In genomic region chr17:75632428-75632827, GRCh38 we compare ENCODE assay signal across 17 cellular contexts. TPM values are rescaled to one million over a fixed set of nuclear protein-coding genes. Genes with fewer than 3 reads are reported as not detected.
DNase-seq lines count a peak whose midpoint lies in the region; ATAC-seq, FAIRE-seq and TF ChIP-seq lines count a peak whose summit lies in the region.
"Had no signal": no experiment of that assay in that cellular context is flagged by ENCODE, and none has a peak within 500 bp of the region (broad histone marks: within the 10 kb centered on the region; RNA-seq: fewer than 3 reads in every experiment).

No MANE protein-coding gene starts in this region.

- WGBS in GM12878 (ENCODE audit: insufficient coverage, insufficient replicate concordance, low lambda C conversion rate, missing lambda C conversion rate), result 60% methylated on average over 12 of the region's 12 CpGs
- WGBS in right lobe of liver (ENCODE audit: insufficient coverage, low coverage, low lambda C conversion rate, missing lambda C conversion rate), result 72% methylated on average over 3 of the region's 12 CpGs

- no peaks in the 10 kb centered on the region; the same call in 1 of the 2 replicates for H4K20me1 ChIP-seq in GM12878 (ENCODE audit: control insufficient read depth, insufficient read depth)

- H2AFZ ChIP-seq in GM12878 (ENCODE audit: control insufficient read depth, low read depth, low read length), result no peak overlapping the region

- H3K36me3 Mint-ChIP-seq in activated T-cell treated with anti-CD3 and anti-CD28 coated beads, Interleukin-2, amount 50 U/mL, for 4 hours (ENCODE audit: insufficient read depth), result no peaks in the 10 kb centered on the region
- H3K36me3 Mint-ChIP-seq: activated naive CD8-positive, alpha-beta T cell treated with anti-CD3 and anti-CD28 coated beads, Interleukin-2, amount 10 ng/mL, durations not matched to agents 7 days and 5 days; natural killer cell had no signal

- H3K4me1 ChIP-seq in GM12878 (ENCODE audit: control insufficient read depth, insufficient read depth, low read length) (peaks cover 8% of the 10 kb centered on the region), right lobe of liver (peaks cover 0 to 19% (median 7%) of the 10 kb centered on the region in 4 donors)

- POLR2A ChIA-PET in GM12878 (lab: Charles Lee), result interaction anchor here (1.0 to 1.9 kb wide), 6 partner anchors 14 to 115 kb away, joined by 3 to 4 read pairs (median 3); a partner anchor contains a TSS

- RAD21 ChIA-PET in GM12878 (lab: Charles Lee; ENCODE audit: unreplicated experiment), result interaction anchor here (0.7 to 6.3 kb wide), 17 partner anchors 13 to 206 kb away, joined by 3 to 148 read pairs (median 6); partner anchors contain the start of genes LLGL2 and TSEN54

- TF ChIP-seq POLR2A in GM12878 (IDR thresholded peaks at IDR 0.05; ENCODE audit: low read depth, low read length) (no peak), right lobe of liver (IDR thresholded peaks at IDR 0.05) (no peak)

- no peak overlapping the region for H3K4me3 ChIP-seq in H7 (ENCODE audit: insufficient read depth, low read depth, low read length)
- no peak overlapping the region for H3K4me3 ChIP-seq in GM12878
- H3K4me3 ChIP-seq in right lobe of liver, result no peak overlapping the region

- H3K9me3 ChIP-seq in GM12878 (replicated peaks; ENCODE audit: control insufficient read depth, insufficient read depth, low read length) (no peaks in the 10 kb centered on the region), right lobe of liver (no peaks in the 10 kb centered on the region)
- H3K9me3 ChIP-seq: upper lobe of left lung had no signal

- no peak overlapping the region for H3K4me3 Mint-ChIP-seq in activated T-cell treated with anti-CD3 and anti-CD28 coated beads, Interleukin-2, amount 50 U/mL, for 4 hours
- H3K4me3 Mint-ChIP-seq: activated CD4-positive, alpha-beta T cell treated with anti-CD3 and anti-CD28 coated beads for 36 hours; activated naive CD8-positive, alpha-beta T cell treated with anti-CD3 and anti-CD28 coated beads, Interleukin-2, amount 10 ng/mL, durations not matched to agents 7 days and 5 days; memory B cell; natural killer cell had no signal

- no peak for TF ChIP-seq RAD21 in GM12878 (IDR thresholded peaks at IDR 0.05; ENCODE audit: insufficient read depth, low read depth, low read length)

- no peaks in the 10 kb centered on the region for H3K79me2 ChIP-seq in GM12878 (ENCODE audit: control insufficient read depth, insufficient read depth, low read length)
- H3K79me2 ChIP-seq: parathyroid adenoma had no signal

- CTCF ChIA-PET in GM12878 (lab: Yijun Ruan, JAX), result interaction anchor here (0.6 to 13.0 kb wide), 39 partner anchors 9 to 471 kb away, joined by 3 to 349 read pairs (median 7); partner anchors contain the start of genes GALK1, RECQL5, SAP30BP and SLC25A19

- in situ Hi-C loops in GM12878 (cut with MboI), result loop anchor here (10.0 kb wide), 1 partner anchor 112 kb away; no protein-coding TSS in a partner anchor

- H3K9me3 Mint-ChIP-seq in activated T-cell treated with anti-CD3 and anti-CD28 coated beads, Interleukin-2, amount 50 U/mL, for 4 hours, result no peaks in the 10 kb centered on the region
- H3K9me3 Mint-ChIP-seq: activated naive CD8-positive, alpha-beta T cell treated with anti-CD3 and anti-CD28 coated beads, Interleukin-2, amount 10 ng/mL, durations not matched to agents 7 days and 5 days; memory B cell; natural killer cell had no signal

- H3K27ac ChIP-seq in GM12878 (ENCODE audit: control insufficient read depth, insufficient read depth) (no peak overlapping the region), right lobe of liver (no peak overlapping the region), substantia nigra (ENCODE audit: low read depth, low read length, poor library complexity, severe bottlenecking) (peak overlapping the region; percentile 100)

- no peak overlapping the region; the same call in 1 of the 2 replicates for H3K9ac ChIP-seq in GM12878 (ENCODE audit: control insufficient read depth, insufficient read depth, low read length)
- H3K9ac ChIP-seq: parathyroid adenoma had no signal

- SMC1A ChIA-PET in GM12878 (lab: Charles Lee; ENCODE audit: uncharacterized antibody, unreplicated experiment), result interaction anchor here (0.8 to 4.3 kb wide), 16 partner anchors 10 to 130 kb away, joined by 3 to 44 read pairs (median 8); partner anchors contain the start of genes RECQL5 and SAP30BP

- no peak for TF ChIP-seq CTCF in GM12878 (IDR thresholded peaks at IDR 0.05 in 2 of 3, conservative IDR thresholded peaks at IDR 0.05 in 1 of 3; ENCODE audit: control insufficient read depth in 2 of 3, extremely low read depth in 1 of 3, insufficient read depth in 1 of 3, low read depth in 3 of 3, low read length in 3 of 3)
- no peak for TF ChIP-seq CTCF in right lobe of liver (IDR thresholded peaks at IDR 0.05)

- ATAC-seq in GM12878 (no peak), right lobe of liver (no peak), GM21717 (IDR thresholded peaks at IDR 0.05; ENCODE audit: unreplicated experiment) (no peak)
- ATAC-seq in activated T-cell treated with anti-CD3 and anti-CD28 coated beads, Interleukin-2, amount 50 U/mL, for 4 hours, result no peak

- peaks cover 9% of the 10 kb centered on the region for H3K4me1 Mint-ChIP-seq in activated T-cell treated with anti-CD3 and anti-CD28 coated beads, Interleukin-2, amount 50 U/mL, for 4 hours (ENCODE audit: low read depth)

- no TSS peak for BruUV-seq in GM12878 (replicated peaks; lab: Mats Ljungman, UMichigan)

- intact Hi-C loops in GM12878 (cut with micrococcal nuclease; ENCODE audit: unreplicated experiment) (no loop called here), right lobe of liver (cut with DNase I) (no loop called here)

- H3K4me2 ChIP-seq in GM12878 (ENCODE audit: control insufficient read depth, insufficient read depth), result no peak overlapping the region

- H3K36me3 ChIP-seq in H7 (replicated peaks; ENCODE audit: control insufficient read depth, insufficient read depth, low read length) (peaks cover 2% of the 10 kb centered on the region), GM12878 (ENCODE audit: control insufficient read depth in 2 of 2, insufficient read depth in 2 of 2, low read length in 1 of 2) (peaks cover 0 to 2% of the 10 kb centered on the region in 2 experiments; a peak in 2 of 4 replicates), right lobe of liver (no peaks in the 10 kb centered on the region)
- H3K36me3 ChIP-seq: brain microvascular endothelial cell had no signal

- H3K27me3 ChIP-seq in H7 (ENCODE audit: control insufficient read depth, insufficient read depth, low read length) (no peaks in the 10 kb centered on the region), GM12878 (replicated peaks in 1 of 2; ENCODE audit: control insufficient read depth in 2 of 2, insufficient read depth in 2 of 2, low read length in 1 of 2) (no peaks in the 10 kb centered on the region), right lobe of liver (no peaks in the 10 kb centered on the region)
- H3K27me3 ChIP-seq: brain microvascular endothelial cell, upper lobe of left lung had no signal

- TF ChIP-seq EP300 in GM12878 (IDR thresholded peaks at IDR 0.05; ENCODE audit: borderline replicate concordance in 1 of 2, control insufficient read depth in 1 of 2, low read depth in 2 of 2, low read length in 2 of 2), result no peak

- FAIRE-seq in GM12878 (lab: Jason Lieb, UNC), result peak; percentile 7
- FAIRE-seq: keratinocyte had no signal

- no peaks in the 10 kb centered on the region for H3K27me3 Mint-ChIP-seq in activated T-cell treated with anti-CD3 and anti-CD28 coated beads, Interleukin-2, amount 50 U/mL, for 4 hours (ENCODE audit: low read depth)
- H3K27me3 Mint-ChIP-seq: activated CD4-positive, alpha-beta T cell treated with anti-CD3 and anti-CD28 coated beads for 36 hours; activated naive CD8-positive, alpha-beta T cell treated with anti-CD3 and anti-CD28 coated beads, Interleukin-2, amount 10 ng/mL, durations not matched to agents 7 days and 5 days; memory B cell had no signal

- DNase-seq in H7 (peak; percentile 71), GM12878 (ENCODE audit: low read depth, low spot score) (no peak), right lobe of liver (peak in 2 of 3 donors; percentile 18 to 51), substantia nigra (lab: John Stamatoyannopoulos, UW) (no peak), SIG-M5 (lab: John Stamatoyannopoulos, UW) (no peak), NOMO-1 (lab: John Stamatoyannopoulos, UW; ENCODE audit: unreplicated experiment in 2 of 2) (no peak)
- DNase-seq in activated T-cell treated with anti-CD3 and anti-CD28 coated beads, Interleukin-2, amount 50 U/mL, for 4 hours, result no peak

RNA-seq across cellular contexts. Expression of gene SMIM5, which starts 0.8 kb away (rescaled TPM):
- total RNA-seq in H7 (2014; rRNA removed; shearing (Covaris generic)), result 0.11 TPM in 1 of 2 replicates, not detected in the other
- total RNA-seq in GM12878 (2013; cell fraction: nucleolus; rRNA removed), result 0.38 and 0.61 TPM in 2 replicates
- not detected in 2 replicates for total RNA-seq in GM12878 (2014; rRNA removed)
- total RNA-seq in GM12878 (2014; rRNA removed; fragmentation: Illumina TruSeq; extraction: Trizol), result not detected in 2 replicates
- total RNA-seq in GM12878 (2021), result not detected in 2 replicates
- 0.07 TPM for polyA plus RNA-seq in GM12878 (2011; ENCODE audit: low read depth)
- not detected in 2 replicates for polyA plus RNA-seq in GM12878 (2011; rRNA removed)
- polyA plus RNA-seq in GM12878 (2011; cell fraction: cytosol; rRNA removed), result not detected in 2 replicates
- polyA plus RNA-seq in GM12878 (2011; cell fraction: nucleus; rRNA removed), result 0.20 TPM in 1 of 2 replicates, not detected in the other
- polyA plus RNA-seq in GM12878 (2012), result 0.20 and 0.39 TPM in 2 replicates
- polyA plus RNA-seq in GM12878 (2014; fragmentation: Illumina TruSeq; extraction: Trizol), result not detected in 2 replicates
- not detected for polyA plus RNA-seq in GM12878 (2014; fragmentation: Nextera tagmentation; extraction: Ambion mirVana)
- 0.04 TPM in 1 of 2 replicates, not detected in the other for polyA plus RNA-seq in GM12878 (2014; rRNA removed)
- polyA plus RNA-seq in GM12878 (2016; fragmentation: Nextera tagmentation; extraction: Ambion mirVana), result under 1 TPM; 0.08 to 0.11 TPM
- not detected in 2 replicates for polyA minus RNA-seq in GM12878 (2011; rRNA and poly(A)+ RNA removed)
- polyA minus RNA-seq in GM12878 (2011; cell fraction: cytosol; rRNA and poly(A)+ RNA removed), result not detected in 2 replicates
- polyA minus RNA-seq in GM12878 (2011; cell fraction: nucleus; rRNA and poly(A)+ RNA removed), result not detected in 2 replicates
- total RNA-seq in right lobe of liver, result under 1 TPM in 5 of 6 experiments, not detected in 1; 0.06 to 0.78 (median 0.29) TPM
- under 1 TPM in 1 of 3 donors, not detected in 2; 0.24 TPM for total RNA-seq in activated T-cell treated with anti-CD3 and anti-CD28 coated beads, Interleukin-2, amount 50 U/mL, for 4 hours
- total RNA-seq: dermis blood vessel endothelial cell had no signal

RNA-seq across cellular contexts. Expression of gene RECQL5, which starts 34.5 kb away (rescaled TPM):
- total RNA-seq in H7 (2014; rRNA removed; shearing (Covaris generic)), result 36.3 and 40.0 TPM in 2 replicates
- 112 and 142 TPM in 2 replicates for total RNA-seq in GM12878 (2013; cell fraction: nucleolus; rRNA removed)
- total RNA-seq in GM12878 (2014; rRNA removed), result 22.3 and 26.8 TPM in 2 replicates
- total RNA-seq in GM12878 (2014; rRNA removed; fragmentation: Illumina TruSeq; extraction: Trizol), result 13.9 and 15.3 TPM in 2 replicates
- total RNA-seq in GM12878 (2021), result 30.0 and 32.1 TPM in 2 replicates
- 13.1 TPM for polyA plus RNA-seq in GM12878 (2011; ENCODE audit: low read depth)
- 10.5 and 15.2 TPM in 2 replicates for polyA plus RNA-seq in GM12878 (2011; rRNA removed)
- 15.7 and 17.6 TPM in 2 replicates for polyA plus RNA-seq in GM12878 (2011; cell fraction: cytosol; rRNA removed)
- polyA plus RNA-seq in GM12878 (2011; cell fraction: nucleus; rRNA removed), result 194 and 196 TPM in 2 replicates
- 28.1 and 34.0 TPM in 2 replicates for polyA plus RNA-seq in GM12878 (2012)
- polyA plus RNA-seq in GM12878 (2014; fragmentation: Illumina TruSeq; extraction: Trizol), result 11.2 and 18.0 TPM in 2 replicates
- polyA plus RNA-seq in GM12878 (2014; fragmentation: Nextera tagmentation; extraction: Ambion mirVana), result 1 to 10 TPM; 3.6 to 6.4 TPM
- 26.6 and 30.6 TPM in 2 replicates for polyA plus RNA-seq in GM12878 (2014; rRNA removed)
- 10 to 100 TPM; 26.9 to 27.3 TPM for polyA plus RNA-seq in GM12878 (2016; fragmentation: Nextera tagmentation; extraction: Ambion mirVana)
- 18.1 and 28.2 TPM in 2 replicates for polyA minus RNA-seq in GM12878 (2011; rRNA and poly(A)+ RNA removed)
- 8.1 and 13.6 TPM in 2 replicates for polyA minus RNA-seq in GM12878 (2011; cell fraction: cytosol; rRNA and poly(A)+ RNA removed)
- 29.1 and 47.5 TPM in 2 replicates for polyA minus RNA-seq in GM12878 (2011; cell fraction: nucleus; rRNA and poly(A)+ RNA removed)
- total RNA-seq in right lobe of liver, result 10 to 100 TPM; 13.5 to 24.8 (median 18.4) TPM
- 10 to 100 TPM; 20.7 to 26.1 (median 21.8) TPM for total RNA-seq in activated T-cell treated with anti-CD3 and anti-CD28 coated beads, Interleukin-2, amount 50 U/mL, for 4 hours

RNA-seq across cellular contexts. Expression of gene SAP30BP, which starts 34.7 kb away (rescaled TPM):
- 52.9 and 61.3 TPM in 2 replicates for total RNA-seq in H7 (2014; rRNA removed; shearing (Covaris generic))
- 99.0 and 115 TPM in 2 replicates for total RNA-seq in GM12878 (2013; cell fraction: nucleolus; rRNA removed)
- 57.9 and 61.9 TPM in 2 replicates for total RNA-seq in GM12878 (2014; rRNA removed)
- 67.7 and 71.2 TPM in 2 replicates for total RNA-seq in GM12878 (2014; rRNA removed; fragmentation: Illumina TruSeq; extraction: Trizol)
- total RNA-seq in GM12878 (2021), result 76.8 and 89.3 TPM in 2 replicates
- 40.6 TPM for polyA plus RNA-seq in GM12878 (2011; ENCODE audit: low read depth)
- 73.7 and 77.4 TPM in 2 replicates for polyA plus RNA-seq in GM12878 (2011; rRNA removed)
- 90.9 and 110 TPM in 2 replicates for polyA plus RNA-seq in GM12878 (2011; cell fraction: cytosol; rRNA removed)
- polyA plus RNA-seq in GM12878 (2011; cell fraction: nucleus; rRNA removed), result 309 and 339 TPM in 2 replicates
- 64.2 and 66.5 TPM in 2 replicates for polyA plus RNA-seq in GM12878 (2012)
- polyA plus RNA-seq in GM12878 (2014; fragmentation: Illumina TruSeq; extraction: Trizol), result 97.8 and 100 TPM in 2 replicates
- 100 to 1,000 TPM; 149 to 166 TPM for polyA plus RNA-seq in GM12878 (2014; fragmentation: Nextera tagmentation; extraction: Ambion mirVana)
- 87.7 and 91.2 TPM in 2 replicates for polyA plus RNA-seq in GM12878 (2014; rRNA removed)
- 100 to 1,000 TPM; 107 to 116 TPM for polyA plus RNA-seq in GM12878 (2016; fragmentation: Nextera tagmentation; extraction: Ambion mirVana)
- 50.5 and 57.8 TPM in 2 replicates for polyA minus RNA-seq in GM12878 (2011; rRNA and poly(A)+ RNA removed)
- polyA minus RNA-seq in GM12878 (2011; cell fraction: cytosol; rRNA and poly(A)+ RNA removed), result 19.1 and 32.4 TPM in 2 replicates
- 33.9 and 65.3 TPM in 2 replicates for polyA minus RNA-seq in GM12878 (2011; cell fraction: nucleus; rRNA and poly(A)+ RNA removed)
- total RNA-seq in right lobe of liver, result 10 to 100 TPM; 24.0 to 36.0 (median 27.0) TPM
- 100 to 1,000 TPM; 115 to 124 (median 119) TPM for total RNA-seq in activated T-cell treated with anti-CD3 and anti-CD28 coated beads, Interleukin-2, amount 50 U/mL, for 4 hours

RNA-seq across cellular contexts. Expression of gene MYO15B, which starts 44.8 kb away (rescaled TPM):
- total RNA-seq in H7 (2014; rRNA removed; shearing (Covaris generic)), result 9.9 and 14.6 TPM in 2 replicates
- 43.1 and 49.0 TPM in 2 replicates for total RNA-seq in GM12878 (2013; cell fraction: nucleolus; rRNA removed)
- total RNA-seq in GM12878 (2014; rRNA removed) (4.3 and 6.7 TPM in 2 replicates), GM12878 (2014; rRNA removed; fragmentation: Illumina TruSeq; extraction: Trizol) (2.3 and 2.7 TPM in 2 replicates), GM12878 (2021) (12.3 and 15.4 TPM in 2 replicates), right lobe of liver (100 to 1,000 TPM in 1 of 6 experiments, 10 to 100 TPM in 5; 26.4 to 104 (median 52.9) TPM)
- polyA plus RNA-seq in GM12878 (2011; ENCODE audit: low read depth), result 3.0 TPM
- polyA plus RNA-seq in GM12878 (2011; rRNA removed) (0.67 and 0.82 TPM in 2 replicates), GM12878 (2014; fragmentation: Illumina TruSeq; extraction: Trizol) (2.1 and 3.6 TPM in 2 replicates), GM12878 (2014; fragmentation: Nextera tagmentation; extraction: Ambion mirVana) (under 1 TPM in 1 of 2 experiments, not detected in 1; 0.82 TPM), GM12878 (2014; rRNA removed) (9.0 and 11.1 TPM in 2 replicates), GM12878 (2016; fragmentation: Nextera tagmentation; extraction: Ambion mirVana) (1 to 10 TPM; 1.2 to 1.3 TPM)
- 0.73 and 0.92 TPM in 2 replicates for polyA plus RNA-seq in GM12878 (2011; cell fraction: cytosol; rRNA removed)
- 16.5 and 17.3 TPM in 2 replicates for polyA plus RNA-seq in GM12878 (2011; cell fraction: nucleus; rRNA removed)
- polyA plus RNA-seq in GM12878 (2012), result 14.4 and 19.5 TPM in 2 replicates
- polyA minus RNA-seq in GM12878 (2011; rRNA and poly(A)+ RNA removed), result 0.59 and 0.62 TPM in 2 replicates
- polyA minus RNA-seq in GM12878 (2011; cell fraction: cytosol; rRNA and poly(A)+ RNA removed), result not detected in 2 replicates
- polyA minus RNA-seq in GM12878 (2011; cell fraction: nucleus; rRNA and poly(A)+ RNA removed), result 3.1 and 7.0 TPM in 2 replicates
- total RNA-seq in activated T-cell treated with anti-CD3 and anti-CD28 coated beads, Interleukin-2, amount 50 U/mL, for 4 hours, result 10 to 100 TPM in 2 of 3 donors, 1 to 10 TPM in 1; 9.3 to 29.6 (median 14.0) TPM

Comparison
In these comparisons a context has a peak if more than half of its experiments do, and no peak if none do; other contexts are left out.
1. DNase-seq: peak in H7 (single experiment) and right lobe of liver (2 of 3); none in GM12878 (single experiment), substantia nigra (0 of 49), SIG-M5 (single experiment), activated T-cell treated with anti-CD3 and anti-CD28 coated beads, Interleukin-2, amount 50 U/mL, for 4 hours (single experiment) and NOMO-1 (0 of 2).